In the genomic region with DNA sequence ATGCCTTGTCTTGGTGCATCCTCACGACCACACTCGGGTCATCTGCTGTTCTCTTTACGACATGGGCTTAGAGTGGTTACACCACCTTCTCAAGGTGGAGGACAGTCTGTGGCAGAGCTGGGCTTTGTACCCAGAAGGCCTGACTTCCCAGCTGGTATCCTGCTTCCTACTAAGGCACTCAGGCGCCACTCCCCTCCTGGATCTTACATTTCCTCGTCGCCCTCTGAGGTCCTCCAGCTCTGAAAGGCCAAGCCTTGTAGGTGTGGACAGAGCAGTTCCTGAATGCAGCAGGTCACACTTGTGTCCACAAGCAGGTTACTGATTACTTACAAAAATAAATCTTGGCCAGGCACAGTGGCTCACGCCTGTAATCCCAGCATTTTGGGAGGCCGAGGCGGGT, we compare ENCODE assay signal across 27 cellular contexts. TPM values are rescaled to one million over a fixed set of nuclear protein-coding genes. Genes with fewer than 3 reads are reported as not detected.
"Had no signal": no experiment of that assay in that cellular context is flagged by ENCODE, and none has a peak within 500 bp of the region (broad histone marks: within the 10 kb centered on the region; RNA-seq: fewer than 3 reads in every experiment).

No MANE protein-coding gene starts in this region.

- H3K36me3 ChIP-seq: esophagus squamous epithelium, heart right ventricle, pancreas, right atrium auricular region, thoracic aorta had no signal

- ATAC-seq: effector memory CD8-positive, alpha-beta T cell; heart right ventricle; natural killer cell; sciatic nerve; stimulated activated memory B cell treated with anti-CD40 and anti-IgM and Interleukin-4, amounts not matched to agents 10 μg/mL and 1 μg/mL and 100 μg/mL, for 72 hours; stimulated activated naive CD8-positive, alpha-beta T cell treated with anti-CD3 and anti-CD28 coated beads, Interleukin-15, Interleukin-2, amounts not matched to agents 100 U/mL and 50 U/mL, for 24 hours had no signal

- DNase-seq: cerebellar nuclear complex; cortex of kidney; effector memory CD8-positive, alpha-beta T cell; erythroblast; esophagus squamous epithelium; foreskin melanocyte; glutamatergic neuron; heart right ventricle; hippocampal formation; mammary epithelial cell; mesendoderm; midbrain; natural killer cell; occipital lobe; pancreas; stimulated activated CD4-positive, alpha-beta T cell treated with anti-CD3 and anti-CD28 coated beads, Interleukin-2, amount 100 ng/mL, for 24 hours; stimulated activated CD4-positive, alpha-beta T cell treated with anti-CD3 and anti-CD28 coated beads, Interleukin-4, amount 100 ng/mL, for 24 hours; stimulated activated naive CD8-positive, alpha-beta T cell treated with anti-CD3 and anti-CD28 coated beads, Interleukin-15, Interleukin-2, amounts not matched to agents 100 U/mL and 50 U/mL, for 24 hours; trophoblast cell had no signal

- H3K4me2 ChIP-seq: smooth muscle cell had no signal

- H3K27me3 ChIP-seq: esophagus squamous epithelium, heart right ventricle, pancreas, right atrium auricular region had no signal

- H3K9me3 ChIP-seq: esophagus squamous epithelium, heart right ventricle, pancreas, right atrium auricular region, thoracic aorta had no signal

- H3K27ac ChIP-seq: esophagus squamous epithelium, heart right ventricle, pancreas, right atrium auricular region, thoracic aorta had no signal

- H3K4me1 ChIP-seq: pancreas had no signal

- H3K4me3 ChIP-seq: esophagus squamous epithelium, heart right ventricle, pancreas, right atrium auricular region, smooth muscle cell, thoracic aorta had no signal

RNA-seq across cellular contexts. Expression of a gene that starts 11.9 kb away (rescaled TPM):
- total RNA-seq: mammary epithelial cell, occipital lobe, pancreas, posterior vena cava, right atrium auricular region, sciatic nerve, thoracic aorta had no signal

RNA-seq across cellular contexts. Expression of a gene that starts 20.2 kb away (rescaled TPM):
- total RNA-seq: esophagus squamous epithelium, kidney epithelial cell, mammary epithelial cell, natural killer cell, smooth muscle cell, thoracic aorta had no signal
- polyA plus RNA-seq: heart right ventricle, neural cell, pancreas had no signal
